ENCODE assay signal across 21 cellular contexts in the genomic region with DNA sequence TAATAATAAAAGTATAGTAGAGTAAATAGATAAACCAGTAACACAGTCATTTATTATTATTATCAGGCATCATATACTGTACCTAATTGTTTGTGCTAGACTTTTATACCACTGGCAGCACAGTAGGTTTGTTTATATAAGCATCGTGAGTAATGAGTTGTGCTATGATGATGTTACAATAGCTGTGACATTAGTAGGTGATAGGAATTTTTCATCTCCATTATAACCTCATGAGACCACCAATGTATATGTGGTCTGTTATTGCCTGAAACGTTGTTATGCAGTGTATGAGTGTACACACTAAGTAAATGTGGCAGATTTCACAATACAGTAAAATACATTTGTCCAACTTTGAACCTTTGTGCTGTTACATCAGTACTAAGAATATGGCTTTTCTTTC.
A peak's percentile ranks its signal among the peaks of the same experiment; 100 is the strongest.
DNase-seq lines count a peak whose midpoint lies in the region; TF ChIP-seq lines count a peak whose summit lies in the region.
"Had no signal": no experiment of that assay in that cellular context is flagged by ENCODE, and none has a peak within 500 bp of the region (broad histone marks: within the 10 kb centered on the region; RNA-seq: fewer than 3 reads in every experiment).

No MANE protein-coding gene starts in this region.

- POLR2A ChIA-PET in HEK293T (lab: Yijun Ruan, JAX) = no interaction called here

- peak; percentile 29 for DNase-seq in AG08395 (ENCODE audit: low spot score)
- DNase-seq in HEK293T (ENCODE audit: extremely low spot score) = no peak
- peak; percentile 60 for DNase-seq in amniotic epithelial cell (ENCODE audit: low read depth)
- DNase-seq in fibroblast of villous mesenchyme (ENCODE audit: low read depth) = peak; percentile 30
- no peak for DNase-seq in NCI-H187 treated with DMSO at 0.1 percent for 48 hours (lab: John Stamatoyannopoulos, UW)
- no peak for DNase-seq in NCI-H1436 (lab: John Stamatoyannopoulos, UW)
- DNase-seq in GM10266 (ENCODE audit: extremely low spot score) = no peak
- no peak for DNase-seq in iPS-NIHi11 (ENCODE audit: low spot score)
- DNase-seq: activated effector memory CD4-positive, alpha-beta T cell treated with Interleukin-2 at 50 U/mL for 16 hours; central memory CD4-positive, alpha-beta T cell; COR-L47; head of caudate nucleus; KG1; NCI-H1092; NCI-H510A treated with DMSO at 0.1 percent for 48 hours; NK-92 treated with Interleukin-12 subunit alpha and Interleukin-12 subunit beta, amount 100 ng/mL, for 24 hours; Peyer's patch; stimulated activated CD4-positive, alpha-beta T cell treated with anti-CD3 and anti-CD28 coated beads, Interleukin-2, amount 100 ng/mL, for 24 hours; stimulated activated naive B cell treated with anti-CD40 and anti-IgM and Interleukin-4, amounts not matched to agents 10 μg/mL and 1 μg/mL and 100 μg/mL, for 72 hours; testis; WERI-Rb-1 had no signal

- no peak overlapping the region for H3K4me3 ChIP-seq in fibroblast of villous mesenchyme (ENCODE audit: low read depth, low read length)
- H3K4me3 ChIP-seq: Peyer's patch, testis had no signal

- TF ChIP-seq CTCF in fibroblast of villous mesenchyme (IDR thresholded peaks at IDR 0.05; ENCODE audit: insufficient read depth, low read depth, low read length) = no peak
- no peak for TF ChIP-seq CTCF in GM10266 (IDR thresholded peaks at IDR 0.05; ENCODE audit: control insufficient read depth, insufficient read depth, low read depth, missing control alignments)

- CTCF ChIA-PET in HEK293T (lab: Yijun Ruan, JAX) = no interaction called here

TF ChIP-seq in HEK293T, 16 proteins besides CTCF, POLR2A, EP300 and RAD21:
- TF ChIP-seq, protein P1, sequence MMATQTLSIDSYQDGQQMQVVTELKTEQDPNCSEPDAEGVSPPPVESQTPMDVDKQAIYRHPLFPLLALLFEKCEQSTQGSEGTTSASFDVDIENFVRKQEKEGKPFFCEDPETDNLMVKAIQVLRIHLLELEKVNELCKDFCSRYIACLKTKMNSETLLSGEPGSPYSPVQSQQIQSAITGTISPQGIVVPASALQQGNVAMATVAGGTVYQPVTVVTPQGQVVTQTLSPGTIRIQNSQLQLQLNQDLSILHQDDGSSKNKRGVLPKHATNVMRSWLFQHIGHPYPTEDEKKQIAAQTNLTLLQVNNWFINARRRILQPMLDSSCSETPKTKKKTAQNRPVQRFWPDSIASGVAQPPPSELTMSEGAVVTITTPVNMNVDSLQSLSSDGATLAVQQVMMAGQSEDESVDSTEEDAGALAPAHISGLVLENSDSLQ (IDR thresholded peaks at IDR 0.05) = peak; percentile 12; the same call in 1 of the 2 replicates
- no peak for TF ChIP-seq L3MBTL2 (conservative IDR thresholded peaks at IDR 0.05)

Comparison
In these comparisons a context has a peak if more than half of its experiments do, and no peak if none do; other contexts are left out.
1. DNase-seq: peak in AG08395 (single experiment), amniotic epithelial cell (single experiment) and fibroblast of villous mesenchyme (single experiment); none in HEK293T (single experiment), NCI-H187 treated with DMSO at 0.1 percent for 48 hours (single experiment), NCI-H1436 (single experiment), GM10266 (single experiment) and iPS-NIHi11 (single experiment).